8 cellular contexts compared by ENCODE assay signal in genomic region chr4:87219648-87220093, GRCh38. TPM values are rescaled to one million over a fixed set of nuclear protein-coding genes. Genes with fewer than 3 reads are reported as not detected.
DNase-seq lines count a peak whose midpoint lies in the region; ATAC-seq and TF ChIP-seq lines count a peak whose summit lies in the region.

No MANE protein-coding gene starts in this region.

- peak overlapping the region; percentile 90 for H3K27ac ChIP-seq in CD8-positive, alpha-beta memory T cell (ENCODE audit: low read depth, low read length)
- H3K27ac ChIP-seq in brain microvascular endothelial cell, result peak overlapping the region; percentile 75

- H3K27me3 ChIP-seq in CD8-positive, alpha-beta memory T cell (ENCODE audit: insufficient read depth, low read length, poor library complexity, severe bottlenecking), result no peaks in the 10 kb centered on the region
- no peaks in the 10 kb centered on the region for H3K27me3 ChIP-seq in brain microvascular endothelial cell (replicated peaks)

- H3K36me3 ChIP-seq in CD8-positive, alpha-beta memory T cell (ENCODE audit: insufficient read depth, low read length), result no peaks in the 10 kb centered on the region
- no peaks in the 10 kb centered on the region for H3K36me3 ChIP-seq in brain microvascular endothelial cell (replicated peaks)

- peak; percentile 40 for ATAC-seq in GM19438 (IDR thresholded peaks at IDR 0.05; ENCODE audit: low read depth, unreplicated experiment)
- ATAC-seq in HG03520 (IDR thresholded peaks at IDR 0.05; ENCODE audit: unreplicated experiment), result peak; percentile 36

- H3K27ac Mint-ChIP-seq in CD8-positive, alpha-beta memory T cell, result peak overlapping the region; percentile 89 to 97 (median 94)

- CTCF ChIA-PET in CD8-positive, alpha-beta memory T cell (lab: Charles Lee), result interaction anchor here (0.6 to 3.6 kb wide), 6 partner anchors 16 to 300 kb away, joined by 3 to 19 read pairs (median 4); no protein-coding TSS in a partner anchor

- peak overlapping the region; percentile 93 to 96 (median 94) for H3K4me3 Mint-ChIP-seq in CD8-positive, alpha-beta memory T cell

- H3K9me3 Mint-ChIP-seq in CD8-positive, alpha-beta memory T cell, result no peaks in the 10 kb centered on the region

- DNase-seq in CD8-positive, alpha-beta memory T cell, result peak in 3 of 5 donors; percentile 46 to 67 (median 48)
- peak; percentile 16 to 51 (median 25) for DNase-seq in T-helper 1 cell
- DNase-seq in brain microvascular endothelial cell, result peak; percentile 38
- DNase-seq in kidney glomerular epithelial cell (lab: John Stamatoyannopoulos, UW), result peak; percentile 9
- DNase-seq in stimulated activated CD4-positive, alpha-beta T cell treated with anti-CD3 and anti-CD28 coated beads, Interleukin-2, amount 100 ng/mL, for 24 hours, result peak; percentile 54 to 63
- no peak for DNase-seq in NCI-H2029 (lab: John Stamatoyannopoulos, UW)

- POLR2A ChIA-PET in CD8-positive, alpha-beta memory T cell (lab: Charles Lee), result interaction anchor here (0.7 to 1.6 kb wide), 3 partner anchors 15 to 285 kb away, joined by 3 to 7 read pairs (median 4); partner anchors contain the start of gene AFF1

- H3K4me3 ChIP-seq in CD8-positive, alpha-beta memory T cell (ENCODE audit: low read length), result peak overlapping the region; percentile 99
- peak overlapping the region; percentile 97 for H3K4me3 ChIP-seq in brain microvascular endothelial cell (ENCODE audit: low read depth, low read length)

- H3K4me1 ChIP-seq in CD8-positive, alpha-beta memory T cell (ENCODE audit: insufficient read depth, low read length), result peaks cover 13% of the 10 kb centered on the region

- H3K4me1 Mint-ChIP-seq in CD8-positive, alpha-beta memory T cell, result peaks cover 14 to 23% (median 14%) of the 10 kb centered on the region in 3 donors

- no peaks in the 10 kb centered on the region for H3K9me3 ChIP-seq in CD8-positive, alpha-beta memory T cell (ENCODE audit: low read length)

- peaks cover 0 to 2% of the 10 kb centered on the region in 2 donors for H3K27me3 Mint-ChIP-seq in CD8-positive, alpha-beta memory T cell

- peak; percentile 54 for TF ChIP-seq CTCF in brain microvascular endothelial cell (IDR thresholded peaks at IDR 0.05; ENCODE audit: low read depth, low read length, missing control alignments)

- peaks cover 0 to 10% (median 0%) of the 10 kb centered on the region in 3 donors for H3K36me3 Mint-ChIP-seq in CD8-positive, alpha-beta memory T cell

- in situ Hi-C loops in brain microvascular endothelial cell (cut with HindIII; ENCODE audit: low pct_ligation_motif_present, low sequenced_read_pairs), result no loop called here

RNA-seq across cellular contexts. Expression of gene KLHL8, which starts 0.7 kb away (rescaled TPM):
- total RNA-seq in CD8-positive, alpha-beta memory T cell, result 10 to 100 TPM; 15.6 to 15.8 TPM
- polyA plus RNA-seq in CD8-positive, alpha-beta memory T cell, result 9.9 TPM
